Comparison of ENCODE assay signal across 8 cellular contexts in the genomic region with DNA sequence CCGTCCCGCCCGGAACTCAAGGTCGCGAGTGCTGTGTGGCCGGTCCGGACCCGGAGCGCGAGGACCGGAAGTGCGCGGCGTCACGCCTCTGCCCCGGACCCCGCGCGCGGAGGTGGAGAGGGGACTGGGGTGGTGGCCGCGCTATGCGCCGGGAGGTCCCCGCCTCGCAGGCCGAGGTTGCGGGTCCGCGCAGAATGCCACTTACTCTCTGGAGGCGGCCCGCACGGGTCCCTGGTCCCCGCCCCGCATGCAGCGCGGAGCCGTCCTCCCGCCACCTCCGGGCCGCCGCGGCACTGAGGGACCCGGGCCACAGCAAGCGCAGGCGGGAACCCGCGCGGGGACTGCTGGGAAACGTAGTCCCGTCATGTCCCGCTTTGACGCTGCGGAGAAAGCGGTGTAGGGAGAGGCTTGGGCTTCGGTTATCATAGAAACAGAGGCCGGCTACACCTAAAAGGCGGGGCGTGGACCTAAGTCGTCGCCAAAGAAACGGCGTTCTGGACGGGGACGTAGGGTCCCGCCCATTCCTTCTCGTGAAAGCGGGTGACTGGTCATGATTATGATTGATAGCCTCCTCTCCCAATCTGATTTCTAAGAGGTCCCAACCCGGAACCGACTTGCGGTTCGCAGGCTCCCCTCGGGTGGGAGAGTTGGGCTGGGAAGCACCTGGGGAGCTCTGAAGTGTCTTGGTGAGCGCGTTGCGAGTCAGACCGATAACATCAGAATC. TPM values are rescaled to one million over a fixed set of nuclear protein-coding genes. Genes with fewer than 3 reads are reported as not detected.
DNase-seq lines count a peak whose midpoint lies in the region; ATAC-seq and TF ChIP-seq lines count a peak whose summit lies in the region.

A gene (minus strand): TSS at position 295 of the 724 bp plus-strand sequence. CDS start 11,698 bp downstream, outside the sequence.

- no peaks in the 10 kb centered on the region for H3F3A ChIP-seq in PC-3 (ENCODE audit: low read length, unreplicated experiment)

- DNase-seq in DMS53 (lab: John Stamatoyannopoulos, UW): peak; percentile 100
- DNase-seq in Jurkat, Clone E6-1 (ENCODE audit: low read depth, low spot score): peak; percentile 100
- peak; percentile 100 for DNase-seq in PC-3
- DNase-seq in activated T-cell treated with anti-CD3 and anti-CD28 coated beads, Interleukin-2, amount 50 U/mL, for 24 hours: peak; percentile 97
- DNase-seq in epithelial cell of proximal tubule (ENCODE audit: low read depth): peak; percentile 99
- DNase-seq in mucosa of descending colon: peak; percentile 98 to 100 (median 99)
- peak; percentile 81 to 96 for DNase-seq in stimulated activated CD8-positive, alpha-beta memory T cell treated with anti-CD3 and anti-CD28 coated beads, Interleukin-4, amount 100 ng/mL, for 1 hour (ENCODE audit: low read depth in 2 of 2, low spot score in 1 of 2)

- H3K4me1 ChIP-seq in PC-3 (ENCODE audit: insufficient read depth, low read length) (peaks cover 20% of the 10 kb centered on the region), mucosa of descending colon (ENCODE audit: low read depth) (peaks cover 20% of the 10 kb centered on the region)

- intact Hi-C loops in PC-3 (cut with micrococcal nuclease) (loop anchor here (1.0 to 2.0 kb wide), 4 partner anchors 19 to 76 kb away; a partner anchor contains a TSS), mucosa of descending colon (cut with DNase I, micrococcal nuclease) (no loop called here)

- no peaks in the 10 kb centered on the region for H3K9me2 ChIP-seq in PC-3 (replicated peaks; ENCODE audit: low read length)

- H3K36me3 Mint-ChIP-seq in activated T-cell treated with anti-CD3 and anti-CD28 coated beads, Interleukin-2, amount 50 U/mL, for 24 hours (ENCODE audit: low read depth): peaks cover 8% of the 10 kb centered on the region

- peak within 1 kb of the TSS; percentile 82 for H3K4me3 Mint-ChIP-seq in activated T-cell treated with anti-CD3 and anti-CD28 coated beads, Interleukin-2, amount 50 U/mL, for 24 hours

- H3K79me2 ChIP-seq in PC-3 (ENCODE audit: low read length): peaks cover 21% of the 10 kb centered on the region

- no peaks in the 10 kb centered on the region for H4K20me1 ChIP-seq in PC-3 (ENCODE audit: low read length)

- H3K36me3 ChIP-seq in PC-3 (ENCODE audit: low read depth, low read length) (no peaks in the 10 kb centered on the region), mucosa of descending colon (ENCODE audit: low read depth) (no peaks in the 10 kb centered on the region)

- POLR2A ChIA-PET in PC-3 (lab: Charles Lee; ENCODE audit: unreplicated experiment): interaction anchor here (0.7 kb wide), 1 partner anchor 21 kb away, joined by 6 read pairs; no protein-coding TSS in a partner anchor

- H3K4me1 Mint-ChIP-seq in activated T-cell treated with anti-CD3 and anti-CD28 coated beads, Interleukin-2, amount 50 U/mL, for 24 hours (ENCODE audit: low read depth): peaks cover 29% of the 10 kb centered on the region

- no peaks in the 10 kb centered on the region for H3K9me3 Mint-ChIP-seq in activated T-cell treated with anti-CD3 and anti-CD28 coated beads, Interleukin-2, amount 50 U/mL, for 24 hours

- ATAC-seq in GM21717 (IDR thresholded peaks at IDR 0.05; ENCODE audit: unreplicated experiment) (peak; percentile 65), PC-3 (peak; percentile 91), mucosa of descending colon (peak; percentile 93)

- peak within 1 kb of the TSS; percentile 73 for H3K27ac ChIP-seq in PC-3 (ENCODE audit: low read length)

- H3K9ac ChIP-seq in PC-3 (ENCODE audit: low read length): peak within 1 kb of the TSS; percentile 90

- H2AFZ ChIP-seq in PC-3 (ENCODE audit: low read length): peak within 1 kb of the TSS; percentile 71

- no peaks in the 10 kb centered on the region for H3K27me3 ChIP-seq in PC-3 (ENCODE audit: low read length)

- CTCF ChIA-PET in PC-3 (lab: Charles Lee): interaction anchor here (1.1 kb wide), 1 partner anchor 139 kb away, joined by 9 read pairs; a partner anchor contains a TSS

- no peaks in the 10 kb centered on the region for H3K27me3 Mint-ChIP-seq in activated T-cell treated with anti-CD3 and anti-CD28 coated beads, Interleukin-2, amount 50 U/mL, for 24 hours

- TF ChIP-seq CTCF in PC-3 (conservative IDR thresholded peaks at IDR 0.05; ENCODE audit: low read depth, low read length): no peak
- no peak for TF ChIP-seq CTCF in epithelial cell of proximal tubule (conservative IDR thresholded peaks at IDR 0.05; ENCODE audit: low read depth, low read length)
- no peak for TF ChIP-seq CTCF in mucosa of descending colon (IDR thresholded peaks at IDR 0.05)

- peak within 1 kb of the TSS; percentile 86 for H3K4me3 ChIP-seq in Jurkat, Clone E6-1 (ENCODE audit: low read length)
- H3K4me3 ChIP-seq in PC-3 (ENCODE audit: low read length) (peak within 1 kb of the TSS; percentile 79), epithelial cell of proximal tubule (ENCODE audit: low read depth, low read length) (peak within 1 kb of the TSS; percentile 96), mucosa of descending colon (peak within 1 kb of the TSS; percentile 48)

- peak within 1 kb of the TSS; percentile 93 for H3K27ac Mint-ChIP-seq in activated T-cell treated with anti-CD3 and anti-CD28 coated beads, Interleukin-2, amount 50 U/mL, for 24 hours

- BruUV-seq in PC-3 (replicated peaks; lab: Mats Ljungman, UMichigan): no TSS peak

- H3K9me3 ChIP-seq in PC-3 (ENCODE audit: low read length) (no peaks in the 10 kb centered on the region), mucosa of descending colon (no peaks in the 10 kb centered on the region)

- peak within 1 kb of the TSS; percentile 92 for H3K4me2 ChIP-seq in PC-3 (ENCODE audit: low read length)

RNA-seq across cellular contexts. Expression of the gene that starts here (rescaled TPM):
- polyA plus RNA-seq in Jurkat, Clone E6-1 (2012; ENCODE audit: insufficient read depth, insufficient read length): 3.8 TPM
- total RNA-seq in PC-3 (2014; rRNA removed) (9.5 and 12.6 TPM in 2 replicates), epithelial cell of proximal tubule (2.4 and 11.5 TPM in 2 replicates), mucosa of descending colon (1 to 10 TPM; 1.5 to 3.3 (median 2.5) TPM)

Comparison
In these comparisons a context has a peak if more than half of its experiments do, and no peak if none do; other contexts are left out.
1. Peak in every context shown above with its lines: DNase-seq, ATAC-seq, H3K4me3 ChIP-seq and H3K27ac ChIP-seq.